ENCODE assay signal across 8 cellular contexts in the genomic region with DNA sequence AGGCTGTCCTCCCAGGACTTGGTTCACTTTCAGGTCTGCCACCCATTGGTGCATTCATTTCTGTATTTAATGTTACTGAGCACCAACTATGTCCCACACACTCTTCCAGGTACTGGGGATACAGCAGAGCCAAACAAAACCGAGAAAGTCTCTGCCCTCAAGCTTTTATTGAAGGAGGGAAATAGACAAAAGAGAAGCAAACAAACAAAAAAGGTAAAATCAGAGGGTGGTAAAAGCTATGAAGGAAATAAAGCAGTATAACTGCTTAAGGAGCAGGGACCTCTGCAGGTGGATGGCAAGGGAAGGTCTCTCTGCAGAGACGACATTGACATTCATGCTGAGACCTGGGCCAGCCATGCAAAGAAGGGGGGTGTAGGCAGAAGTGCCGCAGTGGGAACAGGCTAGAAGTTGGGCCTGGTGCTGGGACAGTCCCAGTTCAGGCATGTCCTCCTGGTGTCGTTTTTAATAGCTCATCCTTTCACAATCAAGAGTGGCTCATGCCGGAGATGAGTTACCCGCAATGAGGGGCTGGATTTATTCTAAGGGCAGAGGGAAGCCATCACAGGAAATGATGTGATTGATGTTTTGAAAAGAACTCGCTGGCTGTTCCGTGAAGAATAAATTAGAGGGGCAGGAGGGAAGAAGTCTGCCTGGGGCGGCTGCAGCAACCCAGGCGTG.
DNase-seq lines count a peak whose midpoint lies in the region; ATAC-seq and TF ChIP-seq lines count a peak whose summit lies in the region.

No MANE protein-coding gene starts in this region.

- H3K4me3 Mint-ChIP-seq in progenitor cell of endocrine pancreas (ENCODE audit: low read depth), result peak overlapping the region; percentile 55

- CTCF ChIA-PET in GM10248 (lab: Yijun Ruan, JAX), result interaction anchor here (0.9 to 2.7 kb wide), 10 partner anchors 8 to 115 kb away, joined by 3 to 9 read pairs (median 5); no protein-coding TSS in a partner anchor

- no peaks in the 10 kb centered on the region for H3K9me3 ChIP-seq in gastroesophageal sphincter

- peak; percentile 8 for ATAC-seq in gastroesophageal sphincter

- TF ChIP-seq POLR2A in gastroesophageal sphincter (IDR thresholded peaks at IDR 0.05), result no peak

- 10% methylated on average over 8 to 9 of the region's 10 CpGs for WGBS in gastroesophageal sphincter (ENCODE audit: low coverage in 1 of 2), 2 donors

- peak overlapping the region; percentile 56 to 97 (median 92) for H3K27ac ChIP-seq in gastroesophageal sphincter

- no peaks in the 10 kb centered on the region for H3K36me3 ChIP-seq in gastroesophageal sphincter

- peak overlapping the region; percentile 98 for H3K27ac Mint-ChIP-seq in progenitor cell of endocrine pancreas

- POLR2A ChIA-PET in GM10248 (lab: Yijun Ruan, JAX), result no interaction called here

- DNase-seq in GM10248 (ENCODE audit: extremely low spot score), result peak; percentile 66
- no peak for DNase-seq in HFF-Myc (ENCODE audit: extremely low read depth, low read depth)
- peak; percentile 92 for DNase-seq in NOMO-1 treated with DMSO at 0.1 percent for 48 hours (lab: John Stamatoyannopoulos, UW; ENCODE audit: unreplicated experiment)
- peak; percentile 70 to 75 for DNase-seq in activated T-cell treated with anti-CD3 and anti-CD28 coated beads, Interleukin-2, amount 50 U/mL, for 48 hours
- DNase-seq in progenitor cell of endocrine pancreas (ENCODE audit: low spot score, unreplicated experiment), result no peak
- no peak for DNase-seq in mesenteric fat pad (ENCODE audit: low spot score)
- DNase-seq in NCI-H2029 (lab: John Stamatoyannopoulos, UW), result no peak

- H3K27me3 Mint-ChIP-seq in progenitor cell of endocrine pancreas, result no peaks in the 10 kb centered on the region

- peaks cover 3 to 90% (median 50%) of the 10 kb centered on the region in 3 donors for H3K4me1 ChIP-seq in gastroesophageal sphincter

- no peaks in the 10 kb centered on the region for H3K27me3 ChIP-seq in gastroesophageal sphincter

- H3K9me3 Mint-ChIP-seq in progenitor cell of endocrine pancreas (ENCODE audit: low read depth), result no peaks in the 10 kb centered on the region

- TF ChIP-seq CTCF in GM10248 (IDR thresholded peaks at IDR 0.05; ENCODE audit: control extremely low read depth, extremely low read depth, low read depth, missing control alignments) (no peak), HFF-Myc (IDR thresholded peaks at IDR 0.05; ENCODE audit: low read depth, low read length, missing control alignments) (no peak), gastroesophageal sphincter (IDR thresholded peaks at IDR 0.05) (no peak), progenitor cell of endocrine pancreas (IDR thresholded peaks at IDR 0.05; ENCODE audit: unreplicated experiment) (no peak)

- TF ChIP-seq EP300 in gastroesophageal sphincter (IDR thresholded peaks at IDR 0.05), result no peak

- H3K36me3 Mint-ChIP-seq in progenitor cell of endocrine pancreas (ENCODE audit: insufficient read depth), result no peaks in the 10 kb centered on the region

- H3K4me3 ChIP-seq in HFF-Myc (replicated peaks; ENCODE audit: low read depth, low read length) (peak overlapping the region; percentile 22), gastroesophageal sphincter (peak overlapping the region in 1 of 2 donors; percentile 53)

- peaks cover 25% of the 10 kb centered on the region for H3K4me1 Mint-ChIP-seq in progenitor cell of endocrine pancreas (ENCODE audit: low read depth)

Comparison
In these comparisons a context has a peak if more than half of its experiments do, and no peak if none do; other contexts are left out.
1. DNase-seq: peak in GM10248 (single experiment), NOMO-1 treated with DMSO at 0.1 percent for 48 hours (single experiment) and activated T-cell treated with anti-CD3 and anti-CD28 coated beads, Interleukin-2, amount 50 U/mL, for 48 hours (2 of 2); none in HFF-Myc (single experiment), progenitor cell of endocrine pancreas (single experiment), mesenteric fat pad (single experiment) and NCI-H2029 (single experiment).